In genomic region chr1:28672971-28673370, GRCh38 we compare ENCODE assay signal across 6 cellular contexts. TPM values are rescaled to one million over a fixed set of nuclear protein-coding genes. Genes with fewer than 3 reads are reported as not detected.
"Had no signal": no experiment of that assay in that cellular context is flagged by ENCODE, and none has a peak within 500 bp of the region (broad histone marks: within the 10 kb centered on the region; RNA-seq: fewer than 3 reads in every experiment).

No MANE protein-coding gene starts in this region.

RNA-seq across cellular contexts. Expression of gene RNU11, which starts 24.6 kb away (rescaled TPM):
- total RNA-seq: GM23338, H1, HepG2, HFFc6, HT1080 had no signal
- polyA plus RNA-seq: GM23338, H1, HepG2, IgD-negative memory B cell had no signal
